Comparison of ENCODE assay signal across 8 cellular contexts in genomic region chr6:149320016-149320415, GRCh38. TPM values are rescaled to one million over a fixed set of nuclear protein-coding genes. Genes with fewer than 3 reads are reported as not detected.
A peak's percentile ranks its signal among the peaks of the same experiment; 100 is the strongest.
DNase-seq lines count a peak whose midpoint lies in the region; TF ChIP-seq lines count a peak whose summit lies in the region.
"Not testable (repeated sequence)": the region's sequence is repeated elsewhere in the genome, so short reads cannot be mapped to it uniquely, and the experiment has no call there.

No MANE protein-coding gene starts in this region.

- CTCF ChIA-PET in A673 (lab: Charles Lee); mammary epithelial cell (lab: Charles Lee; ENCODE audit: low non-redundant PET): not testable (repeated sequence)

- not testable (repeated sequence) for H3K27me3 ChIP-seq in A673 (replicated peaks; ENCODE audit: insufficient read depth, low read depth, low read length, poor library complexity); H9 (ENCODE audit: insufficient read depth, low read length); mammary epithelial cell (ENCODE audit: insufficient read depth, low read length); left ventricle myocardium inferior (ENCODE audit: low read depth)

- H2BK120ac ChIP-seq in H9 (ENCODE audit: low read depth, low read length, poor library complexity, severe bottlenecking), result not testable (repeated sequence)

- not testable (repeated sequence) for H3K27ac ChIP-seq in A673 (ENCODE audit: low read depth, low read length, poor library complexity, severe bottlenecking); H9 (ENCODE audit: insufficient read length, low read depth, low read length)
- H3K27ac ChIP-seq in mammary epithelial cell (ENCODE audit: insufficient read depth, low read depth, low read length) (peak overlapping the region; percentile 70), left ventricle myocardium inferior (replicated peaks) (peak overlapping the region; percentile 99)

- H2BK12ac ChIP-seq in H9 (ENCODE audit: insufficient read length, low read depth, low read length), result not testable (repeated sequence)

- not testable (repeated sequence) for H4K91ac ChIP-seq in H9 (ENCODE audit: insufficient read length, low read depth, low read length)

- H3K56ac ChIP-seq in H9 (ENCODE audit: insufficient read length, low read depth, low read length), result not testable (repeated sequence)

- not testable (repeated sequence) for H3K9me3 Mint-ChIP-seq in H9; T-helper 2 cell treated with Interferon-gamma antibody and Interleukin-4, amounts not matched to agents 5 μg/mL and 100 μg/mL, for 36 hours; activated T-helper 1 cell treated with anti-CD3 and anti-CD28 coated beads, Interleukin-12 subunit alpha, Interleukin-12 subunit beta, Interleukin-2, Interleukin-4 antibody, amounts not matched to agents 30 ng/mL and 10 ng/mL and 1 ng/mL, durations not matched to agents 14 hours and 24 hours and 36 hours; nephron

- H2BK15ac ChIP-seq in H9 (ENCODE audit: low read depth, low read length), result not testable (repeated sequence)

- dilution Hi-C loops in mammary epithelial cell (cut with HindIII; ENCODE audit: low sequenced_read_pairs), result not testable (repeated sequence)

- not testable (repeated sequence) for DNase-seq in A673 (ENCODE audit: low spot score); H9; T-helper 2 cell treated with Interferon-gamma antibody and Interleukin-4, amounts not matched to agents 5 μg/mL and 100 μg/mL, for 36 hours (ENCODE audit: low spot score); activated T-helper 1 cell treated with anti-CD3 and anti-CD28 coated beads, Interleukin-12 subunit alpha, Interleukin-12 subunit beta, Interleukin-2, Interleukin-4 antibody, amounts not matched to agents 30 ng/mL and 10 ng/mL and 1 ng/mL, durations not matched to agents 14 hours and 24 hours and 36 hours (ENCODE audit: low spot score); mammary epithelial cell; left ventricle myocardium inferior
- DNase-seq in stimulated activated CD4-positive, alpha-beta T cell treated with anti-CD3 and anti-CD28 coated beads, Interleukin-4, amount 100 ng/mL, for 1 hour, result peak; percentile 24

- not testable (repeated sequence) for H3K4ac ChIP-seq in H9 (ENCODE audit: low read depth, low read length)

- not testable (repeated sequence) for BruUV-seq in A673 (replicated peaks; lab: Mats Ljungman, UMichigan); mammary epithelial cell (replicated peaks; lab: Mats Ljungman, UMichigan)

- not testable (repeated sequence) for H2BK5ac ChIP-seq in H9 (ENCODE audit: insufficient read length, low read length)

- not testable (repeated sequence) for H2AK5ac ChIP-seq in H9 (ENCODE audit: insufficient read length, low read length)

- H3K4me1 Mint-ChIP-seq in H9 (peaks cover 40 to 42% of the 10 kb centered on the region in 2 experiments), nephron (peaks cover 47% of the 10 kb centered on the region)
- H3K4me1 Mint-ChIP-seq in T-helper 2 cell treated with Interferon-gamma antibody and Interleukin-4, amounts not matched to agents 5 μg/mL and 100 μg/mL, for 36 hours (ENCODE audit: low read depth), result peaks cover 37% of the 10 kb centered on the region
- H3K4me1 Mint-ChIP-seq in activated T-helper 1 cell treated with anti-CD3 and anti-CD28 coated beads, Interleukin-12 subunit alpha, Interleukin-12 subunit beta, Interleukin-2, Interleukin-4 antibody, amounts not matched to agents 30 ng/mL and 10 ng/mL and 1 ng/mL, durations not matched to agents 14 hours and 24 hours and 36 hours (ENCODE audit: low read depth), result peaks cover 50% of the 10 kb centered on the region

- H3T11ph ChIP-seq in H9 (ENCODE audit: low read length), result not testable (repeated sequence)

- POLR2A ChIA-PET in A673 (lab: Charles Lee; ENCODE audit: low non-redundant PET), result not testable (repeated sequence)

- intact Hi-C loops in A673 (cut with micrococcal nuclease; ENCODE audit: unreplicated experiment); activated T-helper 1 cell treated with anti-CD3 and anti-CD28 coated beads, Interleukin-12 subunit alpha, Interleukin-12 subunit beta, Interleukin-2, Interleukin-4 antibody, amounts not matched to agents 30 ng/mL and 10 ng/mL and 1 ng/mL, durations not matched to agents 14 hours and 24 hours and 36 hours (cut with micrococcal nuclease); mammary epithelial cell (cut with micrococcal nuclease); left ventricle myocardium inferior (cut with micrococcal nuclease): not testable (repeated sequence)

- H3K14ac ChIP-seq in H9 (ENCODE audit: insufficient read depth, low read length), result not testable (repeated sequence)

- H2BK20ac ChIP-seq in H9 (ENCODE audit: low read depth, low read length, poor library complexity, severe bottlenecking), result not testable (repeated sequence)

- H3K36me3 Mint-ChIP-seq in H9 (ENCODE audit: insufficient read depth in 1 of 3, low read depth in 3 of 3); nephron (ENCODE audit: low read depth): not testable (repeated sequence)
- H3K36me3 Mint-ChIP-seq in T-helper 2 cell treated with Interferon-gamma antibody and Interleukin-4, amounts not matched to agents 5 μg/mL and 100 μg/mL, for 36 hours (ENCODE audit: low read depth), result peaks cover 35% of the 10 kb centered on the region
- peaks cover 36% of the 10 kb centered on the region for H3K36me3 Mint-ChIP-seq in activated T-helper 1 cell treated with anti-CD3 and anti-CD28 coated beads, Interleukin-12 subunit alpha, Interleukin-12 subunit beta, Interleukin-2, Interleukin-4 antibody, amounts not matched to agents 30 ng/mL and 10 ng/mL and 1 ng/mL, durations not matched to agents 14 hours and 24 hours and 36 hours (ENCODE audit: low read depth)

- peak overlapping the region; percentile 91 to 95; a peak in 4 of 5 replicates for H3K4me3 Mint-ChIP-seq in H9
- peak overlapping the region; percentile 90 for H3K4me3 Mint-ChIP-seq in T-helper 2 cell treated with Interferon-gamma antibody and Interleukin-4, amounts not matched to agents 5 μg/mL and 100 μg/mL, for 36 hours
- peak overlapping the region; percentile 91 for H3K4me3 Mint-ChIP-seq in activated T-helper 1 cell treated with anti-CD3 and anti-CD28 coated beads, Interleukin-12 subunit alpha, Interleukin-12 subunit beta, Interleukin-2, Interleukin-4 antibody, amounts not matched to agents 30 ng/mL and 10 ng/mL and 1 ng/mL, durations not matched to agents 14 hours and 24 hours and 36 hours
- H3K4me3 Mint-ChIP-seq in nephron, result peak overlapping the region; percentile 82 to 89 (median 89)

- peaks cover 31% of the 10 kb centered on the region for H3K4me1 ChIP-seq in A673 (ENCODE audit: insufficient read depth, low read length, poor library complexity, severe bottlenecking)
- H3K4me1 ChIP-seq in H9 (ENCODE audit: insufficient read depth, low read length); mammary epithelial cell (ENCODE audit: insufficient read depth, low read length): not testable (repeated sequence)
- H3K4me1 ChIP-seq in left ventricle myocardium inferior, result peaks cover 82% of the 10 kb centered on the region

- H3K79me2 ChIP-seq in H9 (ENCODE audit: insufficient read depth, low read length), result peaks cover 32% of the 10 kb centered on the region
- H3K79me2 ChIP-seq in mammary epithelial cell (ENCODE audit: insufficient read depth, low read length), result peaks cover 81% of the 10 kb centered on the region

- in situ Hi-C loops in mammary epithelial cell (cut with MboI; ENCODE audit: low sequenced_read_pairs in 2 of 2), result not testable (repeated sequence)

- H3K4me2 ChIP-seq in H9 (ENCODE audit: insufficient read depth, insufficient read length, low read length), result not testable (repeated sequence)
- H3K4me2 ChIP-seq in mammary epithelial cell (ENCODE audit: insufficient read depth, low read depth, low read length), result peak overlapping the region; percentile 93

- H3K27me3 Mint-ChIP-seq in H9 (ENCODE audit: low read depth); T-helper 2 cell treated with Interferon-gamma antibody and Interleukin-4, amounts not matched to agents 5 μg/mL and 100 μg/mL, for 36 hours (ENCODE audit: low read depth); activated T-helper 1 cell treated with anti-CD3 and anti-CD28 coated beads, Interleukin-12 subunit alpha, Interleukin-12 subunit beta, Interleukin-2, Interleukin-4 antibody, amounts not matched to agents 30 ng/mL and 10 ng/mL and 1 ng/mL, durations not matched to agents 14 hours and 24 hours and 36 hours (ENCODE audit: insufficient read depth); nephron (ENCODE audit: low read depth): not testable (repeated sequence)

- H4K8ac ChIP-seq in H9 (replicated peaks; ENCODE audit: insufficient read length, low read depth, low read length), result not testable (repeated sequence)

- not testable (repeated sequence) for H4K20me1 ChIP-seq in H9 (ENCODE audit: control insufficient read depth, insufficient read depth, insufficient read length); mammary epithelial cell (ENCODE audit: insufficient read depth, low read length)

- not testable (repeated sequence) for H3K79me1 ChIP-seq in H9 (ENCODE audit: insufficient read depth, low read depth, low read length, poor library complexity, severe bottlenecking)

- H3K18ac ChIP-seq in H9 (ENCODE audit: insufficient read length, low read depth, low read length), result not testable (repeated sequence)

- not testable (repeated sequence) for H3K23me2 ChIP-seq in H9 (ENCODE audit: insufficient read length, low read depth, low read length, poor library complexity, severe bottlenecking)

- not testable (repeated sequence) for H3K9ac ChIP-seq in H9 (ENCODE audit: extremely low read depth, insufficient read length, low read length); mammary epithelial cell (ENCODE audit: insufficient read depth, low read length)

- not testable (repeated sequence) for H3K27ac Mint-ChIP-seq in H9
- H3K27ac Mint-ChIP-seq in T-helper 2 cell treated with Interferon-gamma antibody and Interleukin-4, amounts not matched to agents 5 μg/mL and 100 μg/mL, for 36 hours, result peak overlapping the region; percentile 91
- H3K27ac Mint-ChIP-seq in activated T-helper 1 cell treated with anti-CD3 and anti-CD28 coated beads, Interleukin-12 subunit alpha, Interleukin-12 subunit beta, Interleukin-2, Interleukin-4 antibody, amounts not matched to agents 30 ng/mL and 10 ng/mL and 1 ng/mL, durations not matched to agents 14 hours and 24 hours and 36 hours, result peak overlapping the region; percentile 95
- peak overlapping the region in 2 of 3 experiments; percentile 87 to 95 for H3K27ac Mint-ChIP-seq in nephron

- WGBS in H9 (ENCODE audit: extremely low coverage, insufficient read length, low lambda C conversion rate), result no CpG with 5 or more reads among the region's 10 CpGs
- 100% methylated on average over 5 of the region's 10 CpGs for WGBS in mammary epithelial cell (ENCODE audit: low coverage, missing lambda C conversion rate)

- not testable (repeated sequence) for H4K5ac ChIP-seq in H9 (ENCODE audit: insufficient read length, low read depth, low read length)

- H3K9me3 ChIP-seq in A673 (ENCODE audit: low read depth, low read length, poor library complexity, severe bottlenecking); H9 (ENCODE audit: control insufficient read depth, low read depth, low read length); mammary epithelial cell (replicated peaks; ENCODE audit: insufficient read depth, low read length); left ventricle myocardium inferior (replicated peaks): not testable (repeated sequence)

- not testable (repeated sequence) for TF ChIP-seq CTCF in A673 (conservative IDR thresholded peaks at IDR 0.05; ENCODE audit: low read depth, low read length); H9 (conservative IDR thresholded peaks at IDR 0.05); mammary epithelial cell (conservative IDR thresholded peaks at IDR 0.05 in 1 of 2, IDR thresholded peaks at IDR 0.05 in 1 of 2; ENCODE audit: extremely low read depth in 1 of 2, insufficient read depth in 1 of 2, low read depth in 1 of 2, low read length in 2 of 2); left ventricle myocardium inferior (IDR thresholded peaks at IDR 0.05; ENCODE audit: borderline replicate concordance); nephron (IDR thresholded peaks at IDR 0.05; ENCODE audit: unreplicated experiment in 3 of 3)

- H3K36me3 ChIP-seq in A673 (ENCODE audit: insufficient read depth, low read length, poor library complexity, severe bottlenecking); mammary epithelial cell (ENCODE audit: insufficient read depth, low read length); left ventricle myocardium inferior: not testable (repeated sequence)

- H3K23ac ChIP-seq in H9 (ENCODE audit: insufficient read length, low read depth, low read length), result not testable (repeated sequence)

- H3K4me3 ChIP-seq in A673 (ENCODE audit: low read depth, low read length, poor library complexity, severe bottlenecking) (peak overlapping the region; percentile 93), mammary epithelial cell (replicated peaks in 1 of 3; ENCODE audit: insufficient read depth in 1 of 3, low read depth in 2 of 3, low read length in 3 of 3) (peak overlapping the region in 2 of 3 experiments; percentile 94 to 96), left ventricle myocardium inferior (peak overlapping the region; percentile 98)

- H2AFZ ChIP-seq in H9 (ENCODE audit: low read length); mammary epithelial cell (ENCODE audit: low read depth, low read length): not testable (repeated sequence)

RNA-seq across cellular contexts. Expression of gene TAB2, which starts 2.5 kb away (rescaled TPM):
- 49.3 and 52.2 TPM in 2 replicates for total RNA-seq in A673 (2021)
- total RNA-seq in H9 (2021), result 55.7 and 56.2 TPM in 2 replicates
- total RNA-seq in activated T-helper 1 cell treated with anti-CD3 and anti-CD28 coated beads, Interleukin-12 subunit alpha, Interleukin-12 subunit beta, Interleukin-2, Interleukin-4 antibody, amounts not matched to agents 30 ng/mL and 10 ng/mL and 1 ng/mL, durations not matched to agents 14 hours and 24 hours and 36 hours, result 154 and 157 TPM in 2 replicates
- 10 to 100 TPM; 21.2 to 47.3 TPM for total RNA-seq in mammary epithelial cell
- polyA plus RNA-seq in mammary epithelial cell, result 31.0 TPM
- 59.2 TPM for polyA minus RNA-seq in mammary epithelial cell
- 56.7 TPM for total RNA-seq in left ventricle myocardium inferior
